24 cellular contexts compared by ENCODE assay signal in the genomic region with DNA sequence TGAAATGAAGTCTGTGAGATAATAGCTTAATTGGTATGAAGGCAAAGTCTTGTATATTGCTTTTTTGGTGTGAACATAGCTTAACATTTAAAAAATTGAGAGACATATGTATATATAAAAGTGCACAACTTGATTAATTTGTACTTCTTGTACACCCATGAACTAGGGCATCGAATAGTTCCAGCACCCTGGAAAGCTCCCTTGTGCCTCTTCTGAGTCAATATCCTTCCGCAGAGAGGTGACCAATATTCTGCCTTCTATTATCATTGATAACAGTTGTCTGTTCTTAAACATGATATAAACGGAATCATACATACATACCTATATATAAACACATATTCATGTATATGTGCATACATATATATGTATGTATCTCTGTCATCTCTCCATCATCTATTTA.
"Had no signal": no experiment of that assay in that cellular context is flagged by ENCODE, and none has a peak within 500 bp of the region (broad histone marks: within the 10 kb centered on the region; RNA-seq: fewer than 3 reads in every experiment).

No MANE protein-coding gene starts in this region.

- H3K79me2 ChIP-seq: parathyroid adenoma had no signal

- H3K9me3 ChIP-seq: neutrophil, thyroid gland had no signal

- H2AFZ ChIP-seq: parathyroid adenoma had no signal

- ATAC-seq: left colon; left ventricle myocardium superior; natural killer cell treated with Interleukin-12 subunit alpha and Interleukin-12 subunit beta and Interleukin-15 and Interleukin-18, amount 100 ng/mL, for 72 hours; stimulated activated effector memory CD8-positive, alpha-beta T cell treated with anti-CD3 and anti-CD28 coated beads, Interleukin-12 subunit alpha, Interleukin-12 subunit beta, amount 100 ng/mL, for 72 hours had no signal

- H3K9ac ChIP-seq: parathyroid adenoma had no signal

- H3K4me3 ChIP-seq: dorsolateral prefrontal cortex, lung, right atrium auricular region, sigmoid colon, stomach, thyroid gland, vagina had no signal

- DNase-seq: dorsolateral prefrontal cortex; effector CD4-positive, alpha-beta T cell; hypothalamus; immature natural killer cell; islet precursor cell; kidney glomerular epithelial cell; left colon; left ventricle myocardium superior; naive B cell; sigmoid colon; stimulated activated CD4-positive, alpha-beta T cell treated with anti-CD3 and anti-CD28 coated beads, Interleukin-2, amount 100 ng/mL, for 24 hours; stimulated activated CD4-positive, alpha-beta T cell treated with anti-CD3 and anti-CD28 coated beads, Interleukin-4, amount 100 ng/mL, for 24 hours; stimulated activated naive CD4-positive, alpha-beta T cell treated with Interleukin-2 at 50 U/mL for 16 hours; stomach; thyroid gland; trophoblast cell had no signal

- H3K27ac ChIP-seq: dorsolateral prefrontal cortex, neutrophil, parathyroid adenoma, right atrium auricular region, sigmoid colon, stomach, thyroid gland, vagina had no signal

- H3K4me1 ChIP-seq: parathyroid adenoma, right atrium auricular region, sigmoid colon, stomach, thyroid gland, vagina had no signal

- H3K27me3 ChIP-seq: right atrium auricular region, sigmoid colon, stomach, thyroid gland, vagina had no signal

- FAIRE-seq: frontal cortex had no signal

- H3K36me3 ChIP-seq: neutrophil, right atrium auricular region, sigmoid colon, stomach, thyroid gland, vagina had no signal
